Comparison of ENCODE assay signal across 8 cellular contexts in the genomic region with DNA sequence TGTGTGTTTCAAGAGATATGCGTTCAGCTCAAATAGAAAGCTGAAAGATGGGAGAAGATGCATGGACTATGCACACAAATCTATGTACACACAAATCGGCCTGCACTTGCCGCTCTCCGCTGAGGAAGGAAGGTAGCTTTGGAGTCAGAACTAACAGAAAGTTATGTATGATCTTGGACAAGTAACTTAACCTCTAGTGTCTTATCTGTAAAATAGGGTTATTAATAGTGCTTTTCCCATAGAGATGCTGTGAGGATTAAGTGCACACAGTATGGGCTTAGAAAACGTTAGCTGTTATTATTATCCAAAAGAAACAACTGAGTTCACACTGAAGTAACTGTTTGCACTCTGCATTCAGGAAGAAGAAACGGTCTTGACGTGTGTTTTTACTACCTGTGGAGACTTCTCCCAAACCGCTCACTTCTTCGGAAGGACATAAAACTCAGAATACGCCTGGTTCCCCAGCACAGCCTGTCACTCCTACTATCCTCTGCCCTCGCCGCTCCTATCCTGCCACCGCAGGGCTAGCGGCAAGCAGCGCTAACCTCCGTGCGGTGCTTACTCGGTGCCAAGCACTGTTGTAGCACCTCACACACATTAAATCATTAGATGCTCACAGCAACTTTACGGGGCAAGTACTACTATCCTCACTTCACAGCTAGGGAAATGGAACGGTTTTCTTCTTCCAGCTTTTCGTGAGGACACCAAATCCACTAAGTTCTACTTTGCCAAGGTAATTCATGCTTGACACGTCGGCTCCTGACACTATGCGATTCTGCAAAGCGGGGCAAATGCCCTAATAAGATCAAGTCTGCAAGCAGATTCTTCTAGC. TPM values are rescaled to one million over a fixed set of nuclear protein-coding genes. Genes with fewer than 3 reads are reported as not detected.
A peak's percentile ranks its signal among the peaks of the same experiment; 100 is the strongest.
DNase-seq lines count a peak whose midpoint lies in the region; ATAC-seq and TF ChIP-seq lines count a peak whose summit lies in the region.

No MANE protein-coding gene starts in this region.

- no peaks in the 10 kb centered on the region for H3K36me3 ChIP-seq in thyroid gland

- intact Hi-C loops in thyroid gland (cut with DNase I): loop anchor here (10.0 kb wide), 1 partner anchor 140 kb away; no protein-coding TSS in a partner anchor

- peaks cover 44% of the 10 kb centered on the region for H3K27me3 ChIP-seq in mononuclear cell (ENCODE audit: insufficient read depth, low read length)
- no peaks in the 10 kb centered on the region for H3K27me3 ChIP-seq in thyroid gland

- peak overlapping the region; percentile 94 for H3K4me3 ChIP-seq in AG10803 (ENCODE audit: low read length)
- peak overlapping the region; percentile 60 for H3K4me3 ChIP-seq in mononuclear cell (ENCODE audit: low read length)
- peak overlapping the region; percentile 57 to 83 (median 60) for H3K4me3 ChIP-seq in thyroid gland (replicated peaks in 1 of 3)

- H3K9me3 ChIP-seq in mononuclear cell (ENCODE audit: low read depth, low read length) (no peaks in the 10 kb centered on the region), thyroid gland (no peaks in the 10 kb centered on the region)

- WGBS in thyroid gland, 2 donors: 12 to 14% methylated on average over 25 of the region's 25 CpGs

- TF ChIP-seq CTCF in AG10803 (conservative IDR thresholded peaks at IDR 0.05; ENCODE audit: low read length) (0 out of 2 replicates have a peak, but pooled peaks have one; percentile 1), thyroid gland (IDR thresholded peaks at IDR 0.05) (no peak)

- peak overlapping the region; percentile 89 to 96 (median 93) for H3K27ac ChIP-seq in thyroid gland

- ATAC-seq in GM19351 (IDR thresholded peaks at IDR 0.05; ENCODE audit: unreplicated experiment): no peak

- DNase-seq in AG10803 (ENCODE audit: low read depth): peak; percentile 16
- DNase-seq in HK-2 (ENCODE audit: unreplicated experiment): peak; percentile 30
- DNase-seq in activated CD4-positive, alpha-beta T cell treated with anti-CD3 and anti-CD28 coated beads for 48 hours: peak; percentile 62
- DNase-seq in effector CD4-positive, alpha-beta T cell: peak; percentile 24
- peak; percentile 34 to 45 for DNase-seq in thyroid gland
- no peak for DNase-seq in globus pallidus (ENCODE audit: low spot score)

- TF ChIP-seq POLR2A in thyroid gland (IDR thresholded peaks at IDR 0.05): no peak

- H3K4me1 ChIP-seq in mononuclear cell (ENCODE audit: insufficient read depth, low read length) (peaks cover 20% of the 10 kb centered on the region), thyroid gland (peaks cover 5 to 11% of the 10 kb centered on the region in 2 donors)

RNA-seq across cellular contexts. Expression of gene TGFBR3, which starts 1.3 kb away (rescaled TPM):
- total RNA-seq in mononuclear cell (40.8 TPM), thyroid gland (100 to 1,000 TPM in 2 of 4 donors, 10 to 100 TPM in 2; 37.2 to 223 (median 106) TPM)
